Comparison of ENCODE assay signal across 9 cellular contexts in genomic region chr20:25318471-25319240, GRCh38.
A peak's percentile ranks its signal among the peaks of the same experiment; 100 is the strongest.
DNase-seq lines count a peak whose midpoint lies in the region; ATAC-seq lines count a peak whose summit lies in the region.
"Had no signal": no experiment of that assay in that cellular context is flagged by ENCODE, and none has a peak within 500 bp of the region (broad histone marks: within the 10 kb centered on the region; RNA-seq: fewer than 3 reads in every experiment).

No MANE protein-coding gene starts in this region.

- no peaks in the 10 kb centered on the region for H3K9me3 ChIP-seq in mucosa of rectum (ENCODE audit: control insufficient read depth in 2 of 2, low read length in 2 of 2)
- H3K9me3 ChIP-seq: ascending aorta had no signal

- H3K4me3 ChIP-seq in mucosa of rectum (ENCODE audit: low read length in 2 of 2): no peak overlapping the region
- H3K4me3 ChIP-seq: ascending aorta had no signal

- ATAC-seq in GM18868 (IDR thresholded peaks at IDR 0.05; ENCODE audit: unreplicated experiment) (peak; percentile 94), HG02610 (IDR thresholded peaks at IDR 0.05; ENCODE audit: unreplicated experiment) (peak; percentile 88)

- peak overlapping the region; percentile 13 to 63 for H3K27ac ChIP-seq in mucosa of rectum (ENCODE audit: low read depth in 2 of 2, low read length in 2 of 2)
- H3K27ac ChIP-seq: ascending aorta had no signal

- H3K36me3 ChIP-seq in mucosa of rectum (ENCODE audit: control insufficient read depth in 2 of 2, insufficient read depth in 2 of 2, low read length in 2 of 2): peaks cover 3 to 13% of the 10 kb centered on the region in 2 donors

- peaks cover 19 to 25% of the 10 kb centered on the region in 2 donors for H3K4me1 ChIP-seq in mucosa of rectum (ENCODE audit: control insufficient read depth in 2 of 2, insufficient read depth in 2 of 2, low read length in 2 of 2)
- H3K4me1 ChIP-seq: ascending aorta had no signal

- H3K27me3 ChIP-seq in mucosa of rectum (ENCODE audit: control insufficient read depth in 2 of 2, insufficient read depth in 2 of 2, low read length in 2 of 2): no peaks in the 10 kb centered on the region
- H3K27me3 ChIP-seq: ascending aorta had no signal

- DNase-seq in NOMO-1 (lab: John Stamatoyannopoulos, UW; ENCODE audit: unreplicated experiment in 2 of 2) (peak; percentile 78 to 97), NCI-H82 treated with DMSO at 0.1 percent for 48 hours (lab: John Stamatoyannopoulos, UW; ENCODE audit: unreplicated experiment) (no peak), HCEC 1CT (no peak), UCSD-AML1 (lab: John Stamatoyannopoulos, UW; ENCODE audit: unreplicated experiment) (no peak), DMS79 treated with DMSO at 0.1 percent for 48 hours (lab: John Stamatoyannopoulos, UW) (no peak)

- no peak overlapping the region for H3K9ac ChIP-seq in mucosa of rectum (ENCODE audit: low read depth in 1 of 2, low read length in 2 of 2)

Comparison
In these comparisons a context has a peak if more than half of its experiments do, and no peak if none do; other contexts are left out.
1. DNase-seq: peak in NOMO-1 (2 of 2); none in NCI-H82 treated with DMSO at 0.1 percent for 48 hours (single experiment), HCEC 1CT (single experiment), UCSD-AML1 (single experiment) and DMS79 treated with DMSO at 0.1 percent for 48 hours (single experiment).